In the genomic region with DNA sequence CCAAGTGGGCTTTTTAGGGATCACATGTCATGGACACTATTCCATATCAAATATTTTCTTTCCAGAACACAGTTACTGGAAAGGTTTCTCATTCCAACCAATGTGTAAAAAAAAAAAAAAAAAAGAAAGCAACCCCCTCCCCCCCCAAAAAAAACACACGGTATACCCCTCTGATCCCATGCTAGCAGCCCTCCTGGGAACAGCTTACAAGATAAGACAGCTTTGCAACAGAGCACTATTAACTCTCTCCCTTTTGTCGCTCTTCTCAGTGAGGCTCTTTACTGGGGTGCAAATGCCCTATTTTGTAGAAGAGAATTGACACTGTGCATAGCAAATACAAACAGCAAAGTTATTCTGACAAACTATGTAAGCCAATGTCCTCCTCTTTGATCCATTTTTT, we compare ENCODE assay signal across 18 cellular contexts.
A peak's percentile ranks its signal among the peaks of the same experiment; 100 is the strongest.
DNase-seq lines count a peak whose midpoint lies in the region; ATAC-seq and TF ChIP-seq lines count a peak whose summit lies in the region.
"Had no signal": no experiment of that assay in that cellular context is flagged by ENCODE, and none has a peak within 500 bp of the region (broad histone marks: within the 10 kb centered on the region; RNA-seq: fewer than 3 reads in every experiment).

No MANE protein-coding gene starts in this region.

- H3K27ac ChIP-seq in right atrium auricular region (peak overlapping the region in 1 of 2 donors; percentile 22), coronary artery (peak overlapping the region; percentile 8 to 61), neural progenitor cell (no peak overlapping the region), tibial artery (peak overlapping the region; percentile 63 to 68)
- H3K27ac ChIP-seq: 22Rv1; BLaER1 treated with 17β-estradiol and CSF1 and Interleukin-3, amounts not matched to agents 10 nM and 100 nM; KMS-11 had no signal

- H3K4me1 ChIP-seq in right atrium auricular region (peaks cover 0 to 8% of the 10 kb centered on the region in 2 donors), neural progenitor cell (no peaks in the 10 kb centered on the region), tibial artery (peaks cover 0 to 86% (median 39%) of the 10 kb centered on the region in 4 donors)

- no peak overlapping the region for H3K4me2 ChIP-seq in neural progenitor cell
- H3K4me2 ChIP-seq: BLaER1 treated with 17β-estradiol and CSF1 and Interleukin-3, amounts not matched to agents 10 nM and 100 nM; KMS-11 had no signal

- H3K27ac Mint-ChIP-seq in neural progenitor cell = no peak overlapping the region

- H3K4me3 ChIP-seq in right atrium auricular region = no peak overlapping the region
- no peak overlapping the region for H3K4me3 ChIP-seq in coronary artery
- H3K4me3 ChIP-seq in neural progenitor cell = no peak overlapping the region
- H3K4me3 ChIP-seq in tibial artery = no peak overlapping the region
- H3K4me3 ChIP-seq: BLaER1 treated with 17β-estradiol and CSF1 and Interleukin-3, amounts not matched to agents 10 nM and 100 nM; MG63 had no signal

- H3K36me3 Mint-ChIP-seq in neural progenitor cell = no peaks in the 10 kb centered on the region

- H4K20me1 ChIP-seq in neural progenitor cell (ENCODE audit: low read depth) = no peaks in the 10 kb centered on the region
- H4K20me1 ChIP-seq: BLaER1 treated with 17β-estradiol and CSF1 and Interleukin-3, amounts not matched to agents 10 nM and 100 nM had no signal

- no peaks in the 10 kb centered on the region for H3K9me3 Mint-ChIP-seq in neural progenitor cell

- H3K27me3 ChIP-seq in right atrium auricular region (no peaks in the 10 kb centered on the region), neural progenitor cell (no peaks in the 10 kb centered on the region), tibial artery (no peaks in the 10 kb centered on the region)
- H3K27me3 ChIP-seq: BLaER1 treated with 17β-estradiol and CSF1 and Interleukin-3, amounts not matched to agents 10 nM and 100 nM; MG63 had no signal

- no peak for TF ChIP-seq CTCF in right atrium auricular region (IDR thresholded peaks at IDR 0.05)
- TF ChIP-seq CTCF in coronary artery (IDR thresholded peaks at IDR 0.05) = no peak
- TF ChIP-seq CTCF in neural progenitor cell (IDR thresholded peaks at IDR 0.05) = no peak
- no peak for TF ChIP-seq CTCF in tibial artery (IDR thresholded peaks at IDR 0.05)

- no peak overlapping the region for H3K4me3 Mint-ChIP-seq in neural progenitor cell

- no peak for DNase-seq in Right ventricle myocardium inferior (ENCODE audit: missing footprints)
- DNase-seq in right atrium auricular region (ENCODE audit: low spot score) = no peak
- DNase-seq in coronary artery (ENCODE audit: low spot score) = no peak
- DNase-seq in neural progenitor cell (ENCODE audit: low spot score) = peak; percentile 14
- DNase-seq in tibial artery = no peak
- no peak for DNase-seq in NCI-H2171 (lab: John Stamatoyannopoulos, UW)
- DNase-seq in NCI-H345 treated with DMSO at 0.1 percent for 48 hours (lab: John Stamatoyannopoulos, UW; ENCODE audit: unreplicated experiment) = no peak
- DNase-seq: DMS 273 treated with DMSO at 0.1 percent for 48 hours, GOT3, NCI-H1105 treated with DMSO at 0.1 percent for 48 hours, NCI-H187, NCI-H2171 treated with DMSO at 0.1 percent for 48 hours, NCI-H510A had no signal

- H3K9ac ChIP-seq in neural progenitor cell = no peak overlapping the region
- H3K9ac ChIP-seq: BLaER1 treated with 17β-estradiol and CSF1 and Interleukin-3, amounts not matched to agents 10 nM and 100 nM; KMS-11 had no signal

- H3K36me3 ChIP-seq in right atrium auricular region = no peaks in the 10 kb centered on the region
- H3K36me3 ChIP-seq in neural progenitor cell = no peaks in the 10 kb centered on the region
- no peaks in the 10 kb centered on the region for H3K36me3 ChIP-seq in tibial artery
- H3K36me3 ChIP-seq: BLaER1 treated with 17β-estradiol and CSF1 and Interleukin-3, amounts not matched to agents 10 nM and 100 nM; MG63 had no signal

- intact Hi-C loops in Right ventricle myocardium inferior (cut with DNase I) (no loop called here), tibial artery (cut with DNase I; ENCODE audit: low total_unique reads) (no loop called here)

- H2AFZ ChIP-seq in neural progenitor cell (replicated peaks) = no peak overlapping the region

- H3K79me2 ChIP-seq in neural progenitor cell (ENCODE audit: low read depth) = no peaks in the 10 kb centered on the region

- peaks cover 11% of the 10 kb centered on the region for H3K4me1 Mint-ChIP-seq in neural progenitor cell

- H3K9me3 ChIP-seq in right atrium auricular region = no peaks in the 10 kb centered on the region
- H3K9me3 ChIP-seq in neural progenitor cell (ENCODE audit: low read depth) = no peaks in the 10 kb centered on the region
- no peaks in the 10 kb centered on the region for H3K9me3 ChIP-seq in tibial artery
- H3K9me3 ChIP-seq: BLaER1 treated with 17β-estradiol and CSF1 and Interleukin-3, amounts not matched to agents 10 nM and 100 nM; MG63 had no signal

- no peaks in the 10 kb centered on the region for H3F3A ChIP-seq in neural progenitor cell (ENCODE audit: low read depth)

- peaks cover 2% of the 10 kb centered on the region for H3K27me3 Mint-ChIP-seq in neural progenitor cell (ENCODE audit: insufficient read depth, low read depth)

- ATAC-seq in Right ventricle myocardium inferior (peak; percentile 61), GM19324 (IDR thresholded peaks at IDR 0.05; ENCODE audit: low FRiP score, unreplicated experiment) (no peak)
